ENCODE assay signal across 8 cellular contexts in genomic region chr13:76980075-76980718, GRCh38.
DNase-seq lines count a peak whose midpoint lies in the region; ATAC-seq lines count a peak whose summit lies in the region.

No MANE protein-coding gene starts in this region.

- peak overlapping the region; percentile 25 for H3K4me3 ChIP-seq in effector memory CD4-positive, alpha-beta T cell (ENCODE audit: insufficient read depth, low read depth, low read length, poor library complexity, severe bottlenecking)

- H3K27me3 ChIP-seq in effector memory CD4-positive, alpha-beta T cell (replicated peaks; ENCODE audit: control insufficient read depth, insufficient read depth, low read length, poor library complexity, severe bottlenecking) = no peaks in the 10 kb centered on the region

- ATAC-seq in GM18858 (IDR thresholded peaks at IDR 0.05; ENCODE audit: unreplicated experiment) = peak; percentile 100
- ATAC-seq in HG03060 (IDR thresholded peaks at IDR 0.05; ENCODE audit: low read depth, unreplicated experiment) = peak; percentile 92

- DNase-seq in AG08395 (ENCODE audit: low spot score) (peak; percentile 89), NCI-H526 (lab: John Stamatoyannopoulos, UW) (peak; percentile 54 to 94), middle frontal gyrus (ENCODE audit: extremely low spot score, low spot score) (peak; percentile 29)
- peak; percentile 55 to 88 for DNase-seq in activated CD8-positive, alpha-beta memory T cell treated with anti-CD3 and anti-CD28 coated beads for 1 hour (ENCODE audit: extremely low read depth in 1 of 2, low read depth in 1 of 2)
- DNase-seq in effector memory CD4-positive, alpha-beta T cell = peak; percentile 65 to 71 (median 68)
- peak; percentile 59 to 80 for DNase-seq in stimulated activated CD8-positive, alpha-beta memory T cell treated with anti-CD3 and anti-CD28 coated beads, Interleukin-4, amount 100 ng/mL, for 4 hours (ENCODE audit: low read depth in 2 of 2, low spot score in 1 of 2)

- no peaks in the 10 kb centered on the region for H3K36me3 ChIP-seq in effector memory CD4-positive, alpha-beta T cell (ENCODE audit: control insufficient read depth, insufficient read depth, low read length)

- no peaks in the 10 kb centered on the region for H3K9me3 ChIP-seq in effector memory CD4-positive, alpha-beta T cell (ENCODE audit: control insufficient read depth, low read length)

- no peak overlapping the region for H3K27ac ChIP-seq in effector memory CD4-positive, alpha-beta T cell (ENCODE audit: insufficient read depth, low read length, poor library complexity, severe bottlenecking)

- peaks cover 12% of the 10 kb centered on the region for H3K4me1 ChIP-seq in effector memory CD4-positive, alpha-beta T cell (ENCODE audit: control insufficient read depth, insufficient read depth, low read length, poor library complexity, severe bottlenecking)

Comparison
In these comparisons a context has a peak if more than half of its experiments do, and no peak if none do; other contexts are left out.
1. DNase-seq: peak in every context shown above with its lines; median percentile 89 in AG08395; 74 in NCI-H526; 72 in activated CD8-positive, alpha-beta memory T cell treated with anti-CD3 and anti-CD28 coated beads for 1 hour; 70 in stimulated activated CD8-positive, alpha-beta memory T cell treated with anti-CD3 and anti-CD28 coated beads, Interleukin-4, amount 100 ng/mL, for 4 hours; 68 in effector memory CD4-positive, alpha-beta T cell; 29 in middle frontal gyrus.